ENCODE assay signal across 8 cellular contexts in the genomic region with DNA sequence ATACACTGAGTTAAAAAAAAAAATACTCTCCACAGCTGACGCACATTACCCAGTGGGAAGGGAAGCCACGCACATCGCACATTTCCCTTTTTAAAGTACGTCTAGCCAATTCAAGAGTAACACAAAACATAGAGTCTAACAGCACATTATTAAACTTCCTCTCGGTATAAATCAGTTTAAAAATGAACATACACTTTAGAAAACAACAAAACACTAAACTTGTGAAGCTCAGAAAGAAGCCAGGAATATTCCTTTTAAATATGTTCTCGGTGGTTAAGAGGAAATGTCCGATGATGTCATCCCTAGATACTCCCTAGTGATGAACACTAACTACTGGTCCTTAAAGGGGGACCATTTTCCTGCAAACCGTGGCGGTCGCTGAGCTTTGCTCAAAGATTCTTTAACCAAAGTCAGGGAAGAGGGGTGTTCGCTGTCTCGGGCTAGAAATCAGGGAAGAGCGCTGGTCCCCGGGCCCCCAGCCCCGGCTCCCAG. TPM values are rescaled to one million over a fixed set of nuclear protein-coding genes. Genes with fewer than 3 reads are reported as not detected.
DNase-seq lines count a peak whose midpoint lies in the region; ATAC-seq and TF ChIP-seq lines count a peak whose summit lies in the region.

No MANE protein-coding gene starts in this region.

- no peaks in the 10 kb centered on the region for H3K27me3 ChIP-seq in brain microvascular endothelial cell (replicated peaks)
- no peaks in the 10 kb centered on the region for H3K27me3 ChIP-seq in iPS-18a (ENCODE audit: control insufficient read depth, insufficient read depth, low read length)
- peaks cover 6 to 10% (median 6%) of the 10 kb centered on the region in 3 donors for H3K27me3 ChIP-seq in skeletal muscle tissue (ENCODE audit: control insufficient read depth in 3 of 3, insufficient read depth in 3 of 3, low read length in 3 of 3)

- H3K9me3 ChIP-seq in iPS-18a (ENCODE audit: control insufficient read depth, low read depth, low read length) (no peaks in the 10 kb centered on the region), skeletal muscle tissue (ENCODE audit: control insufficient read depth in 3 of 3, low read length in 3 of 3) (no peaks in the 10 kb centered on the region)

- H3K36me3 ChIP-seq in brain microvascular endothelial cell (replicated peaks): no peaks in the 10 kb centered on the region
- H3K36me3 ChIP-seq in iPS-18a (ENCODE audit: control insufficient read depth, low read depth, low read length): no peaks in the 10 kb centered on the region
- H3K36me3 ChIP-seq in skeletal muscle tissue (ENCODE audit: control insufficient read depth in 3 of 3, insufficient read depth in 3 of 3, low read length in 3 of 3): no peaks in the 10 kb centered on the region

- peak overlapping the region; percentile 60 for H3K4me3 ChIP-seq in brain microvascular endothelial cell (ENCODE audit: low read depth, low read length)
- peak overlapping the region; percentile 89 for H3K4me3 ChIP-seq in iPS-18a (ENCODE audit: low read length)
- peak overlapping the region; percentile 51 to 59 (median 54) for H3K4me3 ChIP-seq in skeletal muscle tissue (ENCODE audit: low read length in 3 of 3)

- in situ Hi-C loops in brain microvascular endothelial cell (cut with HindIII; ENCODE audit: low pct_ligation_motif_present, low sequenced_read_pairs): no loop called here

- peaks cover 26% of the 10 kb centered on the region for H3K4me1 ChIP-seq in iPS-18a (ENCODE audit: control insufficient read depth, low read depth, low read length)
- peaks cover 0 to 2% (median 2%) of the 10 kb centered on the region in 3 donors for H3K4me1 ChIP-seq in skeletal muscle tissue (ENCODE audit: control insufficient read depth in 3 of 3, insufficient read depth in 3 of 3, low read length in 3 of 3)

- H3K27ac ChIP-seq in brain microvascular endothelial cell: peak overlapping the region; percentile 46
- peak overlapping the region; percentile 47 for H3K27ac ChIP-seq in iPS-18a (ENCODE audit: low read length)
- no peak overlapping the region for H3K27ac ChIP-seq in skeletal muscle tissue (ENCODE audit: low read depth, low read length)

- peak; percentile 42 for DNase-seq in COR-L47 (lab: John Stamatoyannopoulos, UW)
- peak; percentile 28 for DNase-seq in NCI-H524 treated with DMSO at 0.1 percent for 48 hours (lab: John Stamatoyannopoulos, UW)
- peak; percentile 38 for DNase-seq in brain microvascular endothelial cell
- DNase-seq in effector CD4-positive, alpha-beta T cell: no peak

- H3K9ac ChIP-seq in iPS-18a (ENCODE audit: low read length) (peak overlapping the region; percentile 91), skeletal muscle tissue (ENCODE audit: low read depth in 1 of 3, low read length in 3 of 3) (peak overlapping the region in 2 of 3 donors; percentile 1 to 62)

- ATAC-seq in GM19035 (IDR thresholded peaks at IDR 0.05; ENCODE audit: unreplicated experiment) (peak; percentile 72), HG03139 (IDR thresholded peaks at IDR 0.05; ENCODE audit: unreplicated experiment) (peak; percentile 47)

- TF ChIP-seq CTCF in brain microvascular endothelial cell (IDR thresholded peaks at IDR 0.05; ENCODE audit: low read depth, low read length, missing control alignments): no peak

RNA-seq across cellular contexts. Expression of a gene that starts 0.7 kb away (rescaled TPM):
- total RNA-seq in skeletal muscle tissue: 3.7 TPM

RNA-seq across cellular contexts. Expression of a gene that starts 14.0 kb away (rescaled TPM):
- not detected for total RNA-seq in skeletal muscle tissue

RNA-seq across cellular contexts. Expression of a gene that starts 28.7 kb away (rescaled TPM):
- not detected for total RNA-seq in skeletal muscle tissue

RNA-seq across cellular contexts. Expression of a gene that starts 56.6 kb away (rescaled TPM):
- total RNA-seq in skeletal muscle tissue: not detected
